ENCODE assay signal across 11 cellular contexts in genomic region chr10:27369832-27370231, GRCh38.
DNase-seq lines count a peak whose midpoint lies in the region; ATAC-seq and TF ChIP-seq lines count a peak whose summit lies in the region.
"Had no signal": no experiment of that assay in that cellular context is flagged by ENCODE, and none has a peak within 500 bp of the region (broad histone marks: within the 10 kb centered on the region; RNA-seq: fewer than 3 reads in every experiment).

No MANE protein-coding gene starts in this region.

- no peak overlapping the region for H2BK12ac ChIP-seq in H9 (ENCODE audit: insufficient read length, low read depth, low read length)

- H3K23me2 ChIP-seq in H9 (ENCODE audit: insufficient read length, low read depth, low read length, poor library complexity, severe bottlenecking) = no peaks in the 10 kb centered on the region

- no peak for TF ChIP-seq EP300 in suprapubic skin (IDR thresholded peaks at IDR 0.05)

- H3K36me3 ChIP-seq in RWPE2 (ENCODE audit: low read depth) = no peaks in the 10 kb centered on the region
- H3K36me3 ChIP-seq in suprapubic skin = no peaks in the 10 kb centered on the region
- H3K36me3 ChIP-seq in MM.1S (replicated peaks; ENCODE audit: insufficient read depth, low read length) = no peaks in the 10 kb centered on the region

- H3K23ac ChIP-seq in H9 (ENCODE audit: insufficient read length, low read depth, low read length) = no peak overlapping the region

- no peaks in the 10 kb centered on the region for H3K9me3 Mint-ChIP-seq in H9
- H3K9me3 Mint-ChIP-seq: stimulated activated naive CD8-positive, alpha-beta T cell treated with anti-CD3 and anti-CD28 coated beads, Interleukin-15, Interleukin-2, amounts not matched to agents 100 ng/mL and 50 ng/mL, for 24 hours had no signal

- H3K14ac ChIP-seq in H9 (ENCODE audit: insufficient read depth, low read length) = no peak overlapping the region

- no peak overlapping the region for H2BK5ac ChIP-seq in H9 (ENCODE audit: insufficient read length, low read length)

- no CpG with 5 or more reads among the region's 3 CpGs for WGBS in H9 (ENCODE audit: extremely low coverage, insufficient read length, low lambda C conversion rate)
- 63% methylated on average over 3 of the region's 3 CpGs for WGBS in suprapubic skin

- no peak overlapping the region for H2BK120ac ChIP-seq in H9 (ENCODE audit: low read depth, low read length, poor library complexity, severe bottlenecking)

- H3K79me2 ChIP-seq in H9 (ENCODE audit: insufficient read depth, low read length) (no peaks in the 10 kb centered on the region), MM.1S (ENCODE audit: low read length) (no peaks in the 10 kb centered on the region)

- H4K5ac ChIP-seq in H9 (ENCODE audit: insufficient read length, low read depth, low read length) = no peak overlapping the region

- no peaks in the 10 kb centered on the region for H3K79me1 ChIP-seq in H9 (ENCODE audit: insufficient read depth, low read depth, low read length, poor library complexity, severe bottlenecking)

- H4K91ac ChIP-seq in H9 (ENCODE audit: insufficient read length, low read depth, low read length) = no peak overlapping the region

- H3K27ac Mint-ChIP-seq in H9 = no peak overlapping the region
- H3K27ac Mint-ChIP-seq: stimulated activated naive CD8-positive, alpha-beta T cell treated with anti-CD3 and anti-CD28 coated beads, Interleukin-15, Interleukin-2, amounts not matched to agents 100 ng/mL and 50 ng/mL, for 24 hours; T-helper 17 cell had no signal

- DNase-seq in AG10803 (ENCODE audit: low read depth) (peak; percentile 13), H9 (no peak), RWPE2 (ENCODE audit: low spot score) (no peak), foreskin fibroblast (peak in 1 of 2 donors; percentile 15), suprapubic skin (ENCODE audit: low spot score in 2 of 2) (no peak), NCI-H748 treated with DMSO at 0.1 percent for 48 hours (lab: John Stamatoyannopoulos, UW) (no peak), MM.1S (no peak)
- DNase-seq: activated T-cell treated with anti-CD3 and anti-CD28 coated beads for 4 hours, T-helper 17 cell had no signal

- no peak overlapping the region for H2AFZ ChIP-seq in H9 (ENCODE audit: low read length)
- H2AFZ ChIP-seq in MM.1S (ENCODE audit: low read length) = no peak overlapping the region

- TF ChIP-seq CTCF in AG10803 (conservative IDR thresholded peaks at IDR 0.05; ENCODE audit: low read length) (no peak; the same call in 1 of the 2 replicates), H9 (conservative IDR thresholded peaks at IDR 0.05) (peak; percentile 58; the same call in 2 of the 3 replicates), RWPE2 (IDR thresholded peaks at IDR 0.05; ENCODE audit: poor library complexity, severe bottlenecking) (peak; percentile 62), foreskin fibroblast (IDR thresholded peaks at IDR 0.05; ENCODE audit: low read depth, low read length) (peak; percentile 9), suprapubic skin (IDR thresholded peaks at IDR 0.05) (no peak), MM.1S (IDR thresholded peaks at IDR 0.05; ENCODE audit: low read length) (no peak)

- no peaks in the 10 kb centered on the region for H3K36me3 Mint-ChIP-seq in H9 (ENCODE audit: insufficient read depth in 1 of 3, low read depth in 3 of 3)

- H3T11ph ChIP-seq in H9 (ENCODE audit: low read length) = no peak overlapping the region

- no peak overlapping the region for H3K4me3 ChIP-seq in AG10803 (ENCODE audit: low read length)
- no peak overlapping the region for H3K4me3 ChIP-seq in RWPE2 (ENCODE audit: severe bottlenecking)
- H3K4me3 ChIP-seq in foreskin fibroblast (ENCODE audit: low read depth in 1 of 2, low read length in 2 of 2) = no peak overlapping the region
- no peak overlapping the region for H3K4me3 ChIP-seq in suprapubic skin
- no peak overlapping the region for H3K4me3 ChIP-seq in MM.1S (ENCODE audit: low read length)

- H2BK20ac ChIP-seq in H9 (ENCODE audit: low read depth, low read length, poor library complexity, severe bottlenecking) = no peak overlapping the region

- no peaks in the 10 kb centered on the region for H3K4me1 Mint-ChIP-seq in H9

- H4K20me1 ChIP-seq in H9 (ENCODE audit: control insufficient read depth, insufficient read depth, insufficient read length) (no peaks in the 10 kb centered on the region), MM.1S (ENCODE audit: insufficient read depth, low read length) (no peaks in the 10 kb centered on the region)

- H3K4me3 Mint-ChIP-seq in H9 = no peak overlapping the region
- H3K4me3 Mint-ChIP-seq: stimulated activated naive CD8-positive, alpha-beta T cell treated with anti-CD3 and anti-CD28 coated beads, Interleukin-15, Interleukin-2, amounts not matched to agents 100 ng/mL and 50 ng/mL, for 24 hours; T-helper 17 cell had no signal

- no peaks in the 10 kb centered on the region for H3F3A ChIP-seq in MM.1S (ENCODE audit: insufficient read depth, low read length)

- ATAC-seq in RWPE2 (ENCODE audit: low read depth) = no peak
- no peak for ATAC-seq in GM21786 (IDR thresholded peaks at IDR 0.05; ENCODE audit: unreplicated experiment)
- ATAC-seq: T-helper 17 cell had no signal

- no peaks in the 10 kb centered on the region for H3K4me1 ChIP-seq in H9 (ENCODE audit: insufficient read depth, low read length)
- peaks cover 7% of the 10 kb centered on the region for H3K4me1 ChIP-seq in RWPE2 (ENCODE audit: insufficient read depth, poor library complexity, severe bottlenecking)
- H3K4me1 ChIP-seq in suprapubic skin = peaks cover 2% of the 10 kb centered on the region
- peaks cover 4% of the 10 kb centered on the region; the same call in 1 of the 2 replicates for H3K4me1 ChIP-seq in MM.1S (ENCODE audit: low read length)

- no peak overlapping the region for H3K56ac ChIP-seq in H9 (ENCODE audit: insufficient read length, low read depth, low read length)

- H2BK15ac ChIP-seq in H9 (ENCODE audit: low read depth, low read length) = no peak overlapping the region

- no peaks in the 10 kb centered on the region for H3K27me3 ChIP-seq in H9 (ENCODE audit: insufficient read depth, low read length)
- no peaks in the 10 kb centered on the region for H3K27me3 ChIP-seq in RWPE2 (ENCODE audit: insufficient read depth, poor library complexity, severe bottlenecking)
- peaks cover 4% of the 10 kb centered on the region for H3K27me3 ChIP-seq in suprapubic skin
- no peaks in the 10 kb centered on the region for H3K27me3 ChIP-seq in MM.1S (replicated peaks; ENCODE audit: insufficient read depth, low read length)

- H3K9me3 ChIP-seq in H9 (ENCODE audit: control insufficient read depth, low read depth, low read length) (no peaks in the 10 kb centered on the region), RWPE2 (ENCODE audit: severe bottlenecking) (no peaks in the 10 kb centered on the region), suprapubic skin (no peaks in the 10 kb centered on the region), MM.1S (replicated peaks; ENCODE audit: insufficient read depth, low read length) (no peaks in the 10 kb centered on the region)

- no peak overlapping the region for H4K8ac ChIP-seq in H9 (replicated peaks; ENCODE audit: insufficient read length, low read depth, low read length)

- H3K27ac ChIP-seq in H9 (ENCODE audit: insufficient read length, low read depth, low read length) = no peak overlapping the region
- H3K27ac ChIP-seq in RWPE2 (ENCODE audit: poor library complexity, severe bottlenecking) = no peak overlapping the region
- no peak overlapping the region for H3K27ac ChIP-seq in suprapubic skin
- H3K27ac ChIP-seq in MM.1S (ENCODE audit: low read length) = no peak overlapping the region

- H3K18ac ChIP-seq in H9 (ENCODE audit: insufficient read length, low read depth, low read length) = no peak overlapping the region

- H2AK5ac ChIP-seq in H9 (ENCODE audit: insufficient read length, low read length) = no peak overlapping the region

- no peaks in the 10 kb centered on the region for H3K9me2 ChIP-seq in MM.1S (replicated peaks; ENCODE audit: insufficient read depth, low read length)

- H3K9ac ChIP-seq in H9 (ENCODE audit: extremely low read depth, insufficient read length, low read length) = no peak overlapping the region
- H3K9ac ChIP-seq in MM.1S (ENCODE audit: low read length) = no peak overlapping the region

- H3K27me3 Mint-ChIP-seq in H9 (ENCODE audit: low read depth) = no peaks in the 10 kb centered on the region
- H3K27me3 Mint-ChIP-seq: stimulated activated naive CD8-positive, alpha-beta T cell treated with anti-CD3 and anti-CD28 coated beads, Interleukin-15, Interleukin-2, amounts not matched to agents 100 ng/mL and 50 ng/mL, for 24 hours had no signal

- no peak overlapping the region for H3K4me2 ChIP-seq in H9 (ENCODE audit: insufficient read depth, insufficient read length, low read length)
- H3K4me2 ChIP-seq in MM.1S (ENCODE audit: low read depth, low read length) = no peak overlapping the region

- TF ChIP-seq POLR2A in suprapubic skin (IDR thresholded peaks at IDR 0.05) = no peak

- H3K4ac ChIP-seq in H9 (ENCODE audit: low read depth, low read length) = no peak overlapping the region

Comparison
In these comparisons a context has a peak if more than half of its experiments do, and no peak if none do; other contexts are left out.
1. CTCF ChIP-seq: peak in H9 (single experiment), RWPE2 (single experiment) and foreskin fibroblast (single experiment); none in AG10803 (single experiment), suprapubic skin (0 of 2) and MM.1S (single experiment).